ENCODE assay signal across 1 cellular context in the genomic region with DNA sequence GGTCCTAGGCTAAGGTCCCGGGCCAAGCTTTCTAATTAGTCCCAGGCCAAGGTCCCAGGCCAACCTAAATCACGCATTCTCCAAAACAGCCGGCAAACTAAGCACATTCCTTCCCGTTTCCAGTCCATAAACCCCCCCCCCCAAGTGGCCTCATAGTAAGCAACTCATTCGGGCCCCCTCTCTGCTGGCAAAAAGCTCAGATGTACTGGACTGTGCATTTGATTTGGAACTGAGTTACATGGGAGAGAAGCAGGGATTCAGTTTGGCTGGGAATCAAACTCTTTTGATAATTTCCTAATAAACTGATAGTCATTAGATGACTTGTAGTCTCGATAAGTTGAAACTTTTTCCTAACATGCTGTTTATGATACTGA.
TF ChIP-seq lines count a peak whose summit lies in the region.
"Not testable (repeated sequence)": the region's sequence is repeated elsewhere in the genome, so short reads cannot be mapped to it uniquely, and the experiment has no call there.

No MANE protein-coding gene starts in this region.

TF ChIP-seq in K562, 482 proteins besides CTCF, POLR2A, EP300 and RAD21:
- TF ChIP-seq, protein P1, sequence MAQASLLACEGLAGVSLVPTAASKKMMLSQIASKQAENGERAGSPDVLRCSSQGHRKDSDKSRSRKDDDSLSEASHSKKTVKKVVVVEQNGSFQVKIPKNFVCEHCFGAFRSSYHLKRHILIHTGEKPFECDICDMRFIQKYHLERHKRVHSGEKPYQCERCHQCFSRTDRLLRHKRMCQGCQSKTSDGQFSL (CRISPR knock-in tag; IDR thresholded peaks at IDR 0.05), result not testable (repeated sequence)
- TF ChIP-seq, protein P1 (tag; IDR thresholded peaks at IDR 0.05), result 0 out of 4 replicates have a peak, but pooled peaks of 1 of the 2 experiments have one; percentile 58
- peak; percentile 12; the same call in 1 of the 2 replicates for TF ChIP-seq ZFX (CRISPR knock-in tag; IDR thresholded peaks at IDR 0.05)
